ENCODE assay signal across 16 cellular contexts in the genomic region with DNA sequence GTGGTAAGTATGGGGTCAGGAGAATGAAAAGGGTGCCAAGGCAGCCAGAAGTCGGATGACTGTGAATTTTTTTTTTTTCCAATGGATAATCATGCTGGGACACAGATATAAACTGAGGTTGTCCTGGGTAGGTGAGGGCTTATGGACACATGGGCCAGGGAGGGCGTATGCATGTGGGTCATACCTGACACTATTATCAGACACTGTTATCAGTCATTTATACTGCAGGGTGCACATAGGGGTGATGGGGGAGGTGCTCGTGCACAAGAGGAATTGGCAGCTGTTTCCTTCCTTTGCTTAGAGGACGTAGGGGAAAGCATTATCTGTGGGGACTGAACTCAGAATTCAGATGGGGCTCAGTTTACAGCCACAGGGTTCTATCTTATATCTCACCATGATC. TPM values are rescaled to one million over a fixed set of nuclear protein-coding genes. Genes with fewer than 3 reads are reported as not detected.
DNase-seq lines count a peak whose midpoint lies in the region; ATAC-seq and TF ChIP-seq lines count a peak whose summit lies in the region.
"Had no signal": no experiment of that assay in that cellular context is flagged by ENCODE, and none has a peak within 500 bp of the region (broad histone marks: within the 10 kb centered on the region; RNA-seq: fewer than 3 reads in every experiment).

No MANE protein-coding gene starts in this region.

- H3K4me3 Mint-ChIP-seq in H9, result no peak overlapping the region
- no peak overlapping the region for H3K4me3 Mint-ChIP-seq in T-helper 17 cell
- no peak overlapping the region for H3K4me3 Mint-ChIP-seq in stimulated activated naive B cell treated with anti-CD40 and anti-IgM and Interleukin-4, amounts not matched to agents 10 μg/mL and 1 μg/mL and 100 μg/mL, for 72 hours
- H3K4me3 Mint-ChIP-seq in mesothelial cell of epicardium, result no peak overlapping the region
- H3K4me3 Mint-ChIP-seq: memory B cell; stimulated activated naive CD8-positive, alpha-beta T cell treated with anti-CD3 and anti-CD28 coated beads, Interleukin-15, amount 100 ng/mL, for 72 hours had no signal

- H3K4me1 ChIP-seq in H9 (ENCODE audit: insufficient read depth, low read length), result peaks cover 20% of the 10 kb centered on the region; the same call in 1 of the 2 replicates
- peaks cover 8 to 95% (median 84%) of the 10 kb centered on the region in 5 donors for H3K4me1 ChIP-seq in subcutaneous abdominal adipose tissue (ENCODE audit: control insufficient read depth in 5 of 5, insufficient read depth in 5 of 5, low read length in 5 of 5)

- H4K5ac ChIP-seq in H9 (ENCODE audit: insufficient read length, low read depth, low read length), result no peak overlapping the region

- H3K79me1 ChIP-seq in H9 (ENCODE audit: insufficient read depth, low read depth, low read length, poor library complexity, severe bottlenecking), result peaks cover 4% of the 10 kb centered on the region

- H3K4me3 ChIP-seq in subcutaneous abdominal adipose tissue (ENCODE audit: low read depth in 1 of 5, low read length in 5 of 5), result no peak overlapping the region
- H3K4me3 ChIP-seq: spleen had no signal

- H3K27me3 ChIP-seq in H9 (ENCODE audit: insufficient read depth, low read length) (no peaks in the 10 kb centered on the region), subcutaneous abdominal adipose tissue (ENCODE audit: control insufficient read depth in 5 of 5, insufficient read depth in 4 of 5, low read length in 5 of 5) (no peaks in the 10 kb centered on the region)
- H3K27me3 ChIP-seq: spleen had no signal

- no peaks in the 10 kb centered on the region for H4K20me1 ChIP-seq in H9 (ENCODE audit: control insufficient read depth, insufficient read depth, insufficient read length)

- H3K36me3 Mint-ChIP-seq in H9 (ENCODE audit: insufficient read depth in 1 of 3, low read depth in 3 of 3), result peaks cover 3 to 11% (median 4%) of the 10 kb centered on the region in 3 experiments; a peak in 5 of 7 replicates
- no peaks in the 10 kb centered on the region for H3K36me3 Mint-ChIP-seq in T-helper 17 cell (ENCODE audit: low read depth)
- no peaks in the 10 kb centered on the region for H3K36me3 Mint-ChIP-seq in stimulated activated naive B cell treated with anti-CD40 and anti-IgM and Interleukin-4, amounts not matched to agents 10 μg/mL and 1 μg/mL and 100 μg/mL, for 72 hours
- H3K36me3 Mint-ChIP-seq in mesothelial cell of epicardium, result peaks cover 3% of the 10 kb centered on the region
- H3K36me3 Mint-ChIP-seq: memory B cell had no signal

- no peak overlapping the region for H3K14ac ChIP-seq in H9 (ENCODE audit: insufficient read depth, low read length)

- no peak overlapping the region for H3K18ac ChIP-seq in H9 (ENCODE audit: insufficient read length, low read depth, low read length)

- no peak overlapping the region for H3T11ph ChIP-seq in H9 (ENCODE audit: low read length)

- peaks cover 0 to 7% (median 2%) of the 10 kb centered on the region in 5 donors for H3K36me3 ChIP-seq in subcutaneous abdominal adipose tissue (ENCODE audit: control insufficient read depth in 5 of 5, insufficient read depth in 5 of 5, low read length in 5 of 5)
- H3K36me3 ChIP-seq: spleen had no signal

- H3K27ac Mint-ChIP-seq in H9 (no peak overlapping the region; a peak in 1 of 7 replicates), T-helper 17 cell (peak overlapping the region; percentile 41), mesothelial cell of epicardium (no peak overlapping the region)
- H3K27ac Mint-ChIP-seq in stimulated activated naive B cell treated with anti-CD40 and anti-IgM and Interleukin-4, amounts not matched to agents 10 μg/mL and 1 μg/mL and 100 μg/mL, for 72 hours, result no peak overlapping the region
- H3K27ac Mint-ChIP-seq: memory B cell; stimulated activated naive CD8-positive, alpha-beta T cell treated with anti-CD3 and anti-CD28 coated beads, Interleukin-15, amount 100 ng/mL, for 72 hours had no signal

- no peaks in the 10 kb centered on the region for H3K79me2 ChIP-seq in H9 (ENCODE audit: insufficient read depth, low read length)

- no peak overlapping the region for H4K8ac ChIP-seq in H9 (replicated peaks; ENCODE audit: insufficient read length, low read depth, low read length)

- no peak overlapping the region for H3K4ac ChIP-seq in H9 (ENCODE audit: low read depth, low read length)

- H3K9me3 ChIP-seq in H9 (ENCODE audit: control insufficient read depth, low read depth, low read length) (no peaks in the 10 kb centered on the region), T-helper 17 cell (ENCODE audit: control insufficient read depth, low read length, poor library complexity, severe bottlenecking) (no peaks in the 10 kb centered on the region), subcutaneous abdominal adipose tissue (ENCODE audit: control insufficient read depth in 5 of 5, low read length in 5 of 5) (no peaks in the 10 kb centered on the region)
- H3K9me3 ChIP-seq: spleen had no signal

- DNase-seq in H9, result no peak
- DNase-seq in T-helper 17 cell, result no peak
- DNase-seq in islet precursor cell, result peak; percentile 11
- no peak for DNase-seq in stimulated activated naive B cell treated with anti-CD40 and anti-IgM and Interleukin-4, amounts not matched to agents 10 μg/mL and 1 μg/mL and 100 μg/mL, for 72 hours
- DNase-seq in mesothelial cell of epicardium (ENCODE audit: low spot score in 2 of 2, unreplicated experiment in 2 of 2), result no peak
- DNase-seq: activated CD4-positive, alpha-beta T cell treated with anti-CD3 and anti-CD28 coated beads for 4 hours; activated naive CD4-positive, alpha-beta T cell treated with anti-CD3 and anti-CD28 coated beads, Interleukin-2, amount 50 U/mL, for 16 hours; DMS79; NCI-H1436; NCI-H345; nucleus accumbens; spleen; stimulated activated naive CD8-positive, alpha-beta T cell treated with anti-CD3 and anti-CD28 coated beads, Interleukin-15, amount 100 ng/mL, for 72 hours had no signal

- H2BK5ac ChIP-seq in H9 (ENCODE audit: insufficient read length, low read length), result no peak overlapping the region

- no peak overlapping the region for H3K56ac ChIP-seq in H9 (ENCODE audit: insufficient read length, low read depth, low read length)

- peak overlapping the region; percentile 12 for H4K91ac ChIP-seq in H9 (ENCODE audit: insufficient read length, low read depth, low read length)

- no peaks in the 10 kb centered on the region for H3K23me2 ChIP-seq in H9 (ENCODE audit: insufficient read length, low read depth, low read length, poor library complexity, severe bottlenecking)

- no peaks in the 10 kb centered on the region for H3K9me3 Mint-ChIP-seq in H9
- H3K9me3 Mint-ChIP-seq in stimulated activated naive B cell treated with anti-CD40 and anti-IgM and Interleukin-4, amounts not matched to agents 10 μg/mL and 1 μg/mL and 100 μg/mL, for 72 hours, result no peaks in the 10 kb centered on the region
- no peaks in the 10 kb centered on the region for H3K9me3 Mint-ChIP-seq in mesothelial cell of epicardium
- H3K9me3 Mint-ChIP-seq: memory B cell; stimulated activated naive CD8-positive, alpha-beta T cell treated with anti-CD3 and anti-CD28 coated beads, Interleukin-15, amount 100 ng/mL, for 72 hours had no signal

- H3K23ac ChIP-seq in H9 (ENCODE audit: insufficient read length, low read depth, low read length), result no peak overlapping the region

- no peak overlapping the region for H2BK20ac ChIP-seq in H9 (ENCODE audit: low read depth, low read length, poor library complexity, severe bottlenecking)

- H2AK5ac ChIP-seq in H9 (ENCODE audit: insufficient read length, low read length), result no peak overlapping the region

- H3K4me2 ChIP-seq in H9 (ENCODE audit: insufficient read depth, insufficient read length, low read length), result no peak overlapping the region

- WGBS in H9 (ENCODE audit: extremely low coverage, insufficient read length, low lambda C conversion rate), result no CpG with 5 or more reads among the region's 4 CpGs

- ATAC-seq in T-helper 17 cell, result no peak
- ATAC-seq in stimulated activated naive B cell treated with anti-CD40 and anti-IgM and Interleukin-4, amounts not matched to agents 10 μg/mL and 1 μg/mL and 100 μg/mL, for 72 hours (replicated peaks), result no peak
- no peak for ATAC-seq in HG03159 (IDR thresholded peaks at IDR 0.05; ENCODE audit: unreplicated experiment)
- ATAC-seq: stimulated activated naive CD8-positive, alpha-beta T cell treated with anti-CD3 and anti-CD28 coated beads, Interleukin-15, amount 100 ng/mL, for 72 hours had no signal

- no peak overlapping the region for H2AFZ ChIP-seq in H9 (ENCODE audit: low read length)

- H3K27me3 Mint-ChIP-seq in H9 (ENCODE audit: low read depth), result peaks cover 24% of the 10 kb centered on the region
- H3K27me3 Mint-ChIP-seq in T-helper 17 cell, result peaks cover 12% of the 10 kb centered on the region
- peaks cover 4 to 7% of the 10 kb centered on the region in 2 donors for H3K27me3 Mint-ChIP-seq in stimulated activated naive B cell treated with anti-CD40 and anti-IgM and Interleukin-4, amounts not matched to agents 10 μg/mL and 1 μg/mL and 100 μg/mL, for 72 hours
- no peaks in the 10 kb centered on the region for H3K27me3 Mint-ChIP-seq in mesothelial cell of epicardium (ENCODE audit: low read depth)

- no peak overlapping the region for H2BK120ac ChIP-seq in H9 (ENCODE audit: low read depth, low read length, poor library complexity, severe bottlenecking)

- TF ChIP-seq CTCF in H9 (conservative IDR thresholded peaks at IDR 0.05) (no peak), mesothelial cell of epicardium (IDR thresholded peaks at IDR 0.05; ENCODE audit: unreplicated experiment) (no peak)

- no peak overlapping the region for H2BK12ac ChIP-seq in H9 (ENCODE audit: insufficient read length, low read depth, low read length)

- no peak overlapping the region for H2BK15ac ChIP-seq in H9 (ENCODE audit: low read depth, low read length)

- H3K9ac ChIP-seq in H9 (ENCODE audit: extremely low read depth, insufficient read length, low read length) (no peak overlapping the region), subcutaneous abdominal adipose tissue (ENCODE audit: low read length in 5 of 5) (peak overlapping the region in 2 of 5 donors; percentile 4 to 13)

- H3K27ac ChIP-seq in H9 (ENCODE audit: insufficient read length, low read depth, low read length) (no peak overlapping the region), subcutaneous abdominal adipose tissue (ENCODE audit: low read depth, low read length) (peak overlapping the region; percentile 93)
- H3K27ac ChIP-seq: spleen had no signal

- H3K4me1 Mint-ChIP-seq in H9 (peaks cover 53 to 55% of the 10 kb centered on the region in 2 experiments), T-helper 17 cell (peaks cover 16% of the 10 kb centered on the region), mesothelial cell of epicardium (peaks cover 55% of the 10 kb centered on the region)
- H3K4me1 Mint-ChIP-seq in stimulated activated naive B cell treated with anti-CD40 and anti-IgM and Interleukin-4, amounts not matched to agents 10 μg/mL and 1 μg/mL and 100 μg/mL, for 72 hours, result peaks cover 10 to 14% of the 10 kb centered on the region in 2 donors

RNA-seq across cellular contexts. Expression of a gene that starts 10.1 kb away (rescaled TPM):
- total RNA-seq in H9 (2021) (14.4 and 15.8 TPM in 2 replicates), T-helper 17 cell (1 to 10 TPM; 6.1 to 7.3 TPM), mesothelial cell of epicardium (64.3 to 67.9 TPM (median 66.0 TPM) in 3 replicates)
